1 cellular context compared by ENCODE assay signal in the genomic region with DNA sequence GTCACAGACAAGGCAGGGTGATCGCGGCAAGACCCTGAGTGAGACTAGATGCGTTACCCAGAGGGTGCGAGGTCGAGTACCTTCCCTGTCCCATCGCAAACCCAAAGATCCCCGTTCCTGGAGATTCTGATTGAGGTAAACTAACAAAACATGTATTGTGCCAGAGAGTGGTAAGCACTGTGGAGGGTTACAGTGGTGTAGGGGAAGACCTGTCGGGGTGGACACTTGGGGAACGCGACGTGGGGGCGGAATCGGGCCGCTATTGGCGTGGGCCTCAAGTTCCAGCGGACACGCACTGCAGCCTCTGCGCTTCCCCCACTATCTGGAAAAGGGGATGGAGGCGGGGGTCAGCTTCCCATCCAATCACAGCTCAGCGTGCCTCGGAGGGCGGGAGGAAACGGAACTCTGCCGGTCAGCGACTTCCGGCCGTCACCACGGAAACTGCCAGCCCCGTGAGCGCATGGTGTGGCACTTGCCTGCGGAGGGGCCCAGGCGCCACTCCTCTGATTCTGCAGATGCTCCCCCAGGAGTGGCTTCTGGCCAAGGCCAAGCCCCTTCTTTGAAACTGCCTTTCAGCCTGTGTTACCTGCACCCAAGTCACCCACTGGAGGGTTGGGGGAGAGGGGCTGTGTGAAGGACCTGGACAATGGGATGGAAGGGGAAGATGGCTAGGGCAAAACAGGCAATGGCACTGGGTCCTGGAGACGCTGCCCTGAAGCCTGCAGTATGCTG.
TF ChIP-seq lines count a peak whose summit lies in the region.

No MANE protein-coding gene starts in this region.

TF ChIP-seq in HepG2, 621 proteins besides CTCF, POLR2A, EP300 and RAD21 (continued from another document and continues in another):
- TF ChIP-seq, protein P1, sequence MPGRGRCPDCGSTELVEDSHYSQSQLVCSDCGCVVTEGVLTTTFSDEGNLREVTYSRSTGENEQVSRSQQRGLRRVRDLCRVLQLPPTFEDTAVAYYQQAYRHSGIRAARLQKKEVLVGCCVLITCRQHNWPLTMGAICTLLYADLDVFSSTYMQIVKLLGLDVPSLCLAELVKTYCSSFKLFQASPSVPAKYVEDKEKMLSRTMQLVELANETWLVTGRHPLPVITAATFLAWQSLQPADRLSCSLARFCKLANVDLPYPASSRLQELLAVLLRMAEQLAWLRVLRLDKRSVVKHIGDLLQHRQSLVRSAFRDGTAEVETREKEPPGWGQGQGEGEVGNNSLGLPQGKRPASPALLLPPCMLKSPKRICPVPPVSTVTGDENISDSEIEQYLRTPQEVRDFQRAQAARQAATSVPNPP (CRISPR knock-in tag; IDR thresholded peaks at IDR 0.05): peak; percentile 56; the same call in 1 of the 2 replicates
- TF ChIP-seq ZNF317 (CRISPR knock-in tag; IDR thresholded peaks at IDR 0.05) (peak; percentile 69; the same call in 1 of the 2 replicates), KAT2B (IDR thresholded peaks at IDR 0.05; ENCODE audit: borderline replicate concordance, low read depth, low read length) (no peak), BCL6 (CRISPR knock-in tag; IDR thresholded peaks at IDR 0.05) (no peak; the same call in 1 of the 2 replicates), FOXA3 (CRISPR knock-in tag; IDR thresholded peaks at IDR 0.05) (no peak), FLYWCH1 (CRISPR knock-in tag; IDR thresholded peaks at IDR 0.05) (0 out of 2 replicates have a peak, but pooled peaks have one; percentile 32), GABPA (IDR thresholded peaks at IDR 0.05; ENCODE audit: low read depth, low read length) (peak; percentile 98), GABPA (CRISPR knock-in tag; IDR thresholded peaks at IDR 0.05; ENCODE audit: low read depth) (peak; percentile 94), NFIC (IDR thresholded peaks at IDR 0.05; ENCODE audit: low read length) (peak; percentile 22; the same call in 1 of the 2 replicates), ZNF432 (CRISPR knock-in tag; IDR thresholded peaks at IDR 0.05; ENCODE audit: borderline replicate concordance) (no peak), SALL1 (CRISPR knock-in tag; IDR thresholded peaks at IDR 0.05) (peak; percentile 86), ZFX (CRISPR knock-in tag; IDR thresholded peaks at IDR 0.05; ENCODE audit: low read depth) (peak; percentile 89), NKX3-1 (CRISPR knock-in tag; IDR thresholded peaks at IDR 0.05) (no peak; the same call in 1 of the 2 replicates), ZNF83 (CRISPR knock-in tag; IDR thresholded peaks at IDR 0.05; ENCODE audit: borderline replicate concordance) (no peak), NR1H2 (CRISPR knock-in tag; IDR thresholded peaks at IDR 0.05; ENCODE audit: borderline replicate concordance, low read depth) (no peak), ZFAT (CRISPR knock-in tag; conservative IDR thresholded peaks at IDR 0.05) (no peak), ZNF598 (CRISPR knock-in tag; IDR thresholded peaks at IDR 0.05; ENCODE audit: borderline replicate concordance) (no peak; the same call in 1 of the 2 replicates), FOSL1 (CRISPR knock-in tag; IDR thresholded peaks at IDR 0.05; ENCODE audit: borderline replicate concordance) (no peak), RBAK (CRISPR knock-in tag; IDR thresholded peaks at IDR 0.05) (peak; percentile 65; the same call in 1 of the 2 replicates), MAF1 (CRISPR knock-in tag; IDR thresholded peaks at IDR 0.05; ENCODE audit: borderline replicate concordance) (no peak), CHCHD3 (CRISPR knock-in tag; IDR thresholded peaks at IDR 0.05) (no peak), SRY (CRISPR knock-in tag; IDR thresholded peaks at IDR 0.05) (peak; percentile 54), ZNF883 (CRISPR knock-in tag; IDR thresholded peaks at IDR 0.05; ENCODE audit: not compliant biosample characterization) (no peak), PPARG (CRISPR knock-in tag; conservative IDR thresholded peaks at IDR 0.05) (0 out of 2 replicates have a peak, but pooled peaks have one; percentile 34), SUZ12 (IDR thresholded peaks at IDR 0.05; ENCODE audit: low read depth, low read length) (no peak), ZNF775 (CRISPR knock-in tag; IDR thresholded peaks at IDR 0.05; ENCODE audit: borderline replicate concordance) (no peak), JUNB (CRISPR knock-in tag; IDR thresholded peaks at IDR 0.05; ENCODE audit: borderline replicate concordance) (no peak), HOXA9 (CRISPR knock-in tag; IDR thresholded peaks at IDR 0.05; ENCODE audit: borderline replicate concordance) (no peak), ARID2 (CRISPR knock-in tag; IDR thresholded peaks at IDR 0.05; ENCODE audit: borderline replicate concordance) (no peak), EEA1 (CRISPR knock-in tag; IDR thresholded peaks at IDR 0.05; ENCODE audit: borderline replicate concordance) (no peak), ZNF777 (CRISPR knock-in tag; IDR thresholded peaks at IDR 0.05) (no peak), ZNF510 (CRISPR knock-in tag; IDR thresholded peaks at IDR 0.05; ENCODE audit: low read depth) (peak; percentile 58; the same call in 1 of the 2 replicates), ZNF670 (CRISPR knock-in tag; IDR thresholded peaks at IDR 0.05; ENCODE audit: borderline replicate concordance) (peak; percentile 82), ZNF33A (CRISPR knock-in tag; IDR thresholded peaks at IDR 0.05; ENCODE audit: borderline replicate concordance) (no peak; the same call in 1 of the 2 replicates), ADNP (CRISPR knock-in tag; IDR thresholded peaks at IDR 0.05) (no peak), ZNF546 (CRISPR knock-in tag; conservative IDR thresholded peaks at IDR 0.05) (peak; percentile 6; the same call in 1 of the 2 replicates)
- TF ChIP-seq, protein P2, sequence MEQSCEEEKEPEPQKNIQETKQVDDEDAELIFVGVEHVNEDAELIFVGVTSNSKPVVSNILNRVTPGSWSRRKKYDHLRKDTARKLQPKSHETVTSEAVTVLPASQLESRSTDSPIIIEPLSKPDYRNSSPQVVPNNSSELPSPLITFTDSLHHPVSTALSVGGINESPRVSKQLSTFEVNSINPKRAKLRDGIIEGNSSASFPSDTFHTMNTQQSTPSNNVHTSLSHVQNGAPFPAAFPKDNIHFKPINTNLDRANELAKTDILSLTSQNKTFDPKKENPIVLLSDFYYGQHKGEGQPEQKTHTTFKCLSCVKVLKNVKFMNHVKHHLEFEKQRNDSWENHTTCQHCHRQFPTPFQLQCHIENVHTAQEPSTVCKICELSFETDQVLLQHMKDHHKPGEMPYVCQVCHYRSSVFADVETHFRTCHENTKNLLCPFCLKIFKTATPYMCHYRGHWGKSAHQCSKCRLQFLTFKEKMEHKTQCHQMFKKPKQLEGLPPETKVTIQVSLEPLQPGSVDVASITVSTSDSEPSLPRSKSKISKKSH (CRISPR knock-in tag; IDR thresholded peaks at IDR 0.05; ENCODE audit: borderline replicate concordance): peak; percentile 96
- TF ChIP-seq, protein P3, sequence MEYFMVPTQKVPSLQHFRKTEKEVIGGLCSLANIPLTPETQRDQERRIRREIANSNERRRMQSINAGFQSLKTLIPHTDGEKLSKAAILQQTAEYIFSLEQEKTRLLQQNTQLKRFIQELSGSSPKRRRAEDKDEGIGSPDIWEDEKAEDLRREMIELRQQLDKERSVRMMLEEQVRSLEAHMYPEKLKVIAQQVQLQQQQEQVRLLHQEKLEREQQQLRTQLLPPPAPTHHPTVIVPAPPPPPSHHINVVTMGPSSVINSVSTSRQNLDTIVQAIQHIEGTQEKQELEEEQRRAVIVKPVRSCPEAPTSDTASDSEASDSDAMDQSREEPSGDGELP (IDR thresholded peaks at IDR 0.05; ENCODE audit: borderline replicate concordance, low read depth): peak; percentile 15; the same call in 1 of the 2 replicates
- TF ChIP-seq, protein P4, sequence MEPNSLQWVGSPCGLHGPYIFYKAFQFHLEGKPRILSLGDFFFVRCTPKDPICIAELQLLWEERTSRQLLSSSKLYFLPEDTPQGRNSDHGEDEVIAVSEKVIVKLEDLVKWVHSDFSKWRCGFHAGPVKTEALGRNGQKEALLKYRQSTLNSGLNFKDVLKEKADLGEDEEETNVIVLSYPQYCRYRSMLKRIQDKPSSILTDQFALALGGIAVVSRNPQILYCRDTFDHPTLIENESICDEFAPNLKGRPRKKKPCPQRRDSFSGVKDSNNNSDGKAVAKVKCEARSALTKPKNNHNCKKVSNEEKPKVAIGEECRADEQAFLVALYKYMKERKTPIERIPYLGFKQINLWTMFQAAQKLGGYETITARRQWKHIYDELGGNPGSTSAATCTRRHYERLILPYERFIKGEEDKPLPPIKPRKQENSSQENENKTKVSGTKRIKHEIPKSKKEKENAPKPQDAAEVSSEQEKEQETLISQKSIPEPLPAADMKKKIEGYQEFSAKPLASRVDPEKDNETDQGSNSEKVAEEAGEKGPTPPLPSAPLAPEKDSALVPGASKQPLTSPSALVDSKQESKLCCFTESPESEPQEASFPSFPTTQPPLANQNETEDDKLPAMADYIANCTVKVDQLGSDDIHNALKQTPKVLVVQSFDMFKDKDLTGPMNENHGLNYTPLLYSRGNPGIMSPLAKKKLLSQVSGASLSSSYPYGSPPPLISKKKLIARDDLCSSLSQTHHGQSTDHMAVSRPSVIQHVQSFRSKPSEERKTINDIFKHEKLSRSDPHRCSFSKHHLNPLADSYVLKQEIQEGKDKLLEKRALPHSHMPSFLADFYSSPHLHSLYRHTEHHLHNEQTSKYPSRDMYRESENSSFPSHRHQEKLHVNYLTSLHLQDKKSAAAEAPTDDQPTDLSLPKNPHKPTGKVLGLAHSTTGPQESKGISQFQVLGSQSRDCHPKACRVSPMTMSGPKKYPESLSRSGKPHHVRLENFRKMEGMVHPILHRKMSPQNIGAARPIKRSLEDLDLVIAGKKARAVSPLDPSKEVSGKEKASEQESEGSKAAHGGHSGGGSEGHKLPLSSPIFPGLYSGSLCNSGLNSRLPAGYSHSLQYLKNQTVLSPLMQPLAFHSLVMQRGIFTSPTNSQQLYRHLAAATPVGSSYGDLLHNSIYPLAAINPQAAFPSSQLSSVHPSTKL (CRISPR knock-in tag; IDR thresholded peaks at IDR 0.05): peak; percentile 49
- TF ChIP-seq, protein P5, sequence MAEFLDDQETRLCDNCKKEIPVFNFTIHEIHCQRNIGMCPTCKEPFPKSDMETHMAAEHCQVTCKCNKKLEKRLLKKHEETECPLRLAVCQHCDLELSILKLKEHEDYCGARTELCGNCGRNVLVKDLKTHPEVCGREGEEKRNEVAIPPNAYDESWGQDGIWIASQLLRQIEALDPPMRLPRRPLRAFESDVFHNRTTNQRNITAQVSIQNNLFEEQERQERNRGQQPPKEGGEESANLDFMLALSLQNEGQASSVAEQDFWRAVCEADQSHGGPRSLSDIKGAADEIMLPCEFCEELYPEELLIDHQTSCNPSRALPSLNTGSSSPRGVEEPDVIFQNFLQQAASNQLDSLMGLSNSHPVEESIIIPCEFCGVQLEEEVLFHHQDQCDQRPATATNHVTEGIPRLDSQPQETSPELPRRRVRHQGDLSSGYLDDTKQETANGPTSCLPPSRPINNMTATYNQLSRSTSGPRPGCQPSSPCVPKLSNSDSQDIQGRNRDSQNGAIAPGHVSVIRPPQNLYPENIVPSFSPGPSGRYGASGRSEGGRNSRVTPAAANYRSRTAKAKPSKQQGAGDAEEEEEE (CRISPR knock-in tag; IDR thresholded peaks at IDR 0.05; ENCODE audit: borderline replicate concordance): no peak
- TF ChIP-seq, protein P6, sequence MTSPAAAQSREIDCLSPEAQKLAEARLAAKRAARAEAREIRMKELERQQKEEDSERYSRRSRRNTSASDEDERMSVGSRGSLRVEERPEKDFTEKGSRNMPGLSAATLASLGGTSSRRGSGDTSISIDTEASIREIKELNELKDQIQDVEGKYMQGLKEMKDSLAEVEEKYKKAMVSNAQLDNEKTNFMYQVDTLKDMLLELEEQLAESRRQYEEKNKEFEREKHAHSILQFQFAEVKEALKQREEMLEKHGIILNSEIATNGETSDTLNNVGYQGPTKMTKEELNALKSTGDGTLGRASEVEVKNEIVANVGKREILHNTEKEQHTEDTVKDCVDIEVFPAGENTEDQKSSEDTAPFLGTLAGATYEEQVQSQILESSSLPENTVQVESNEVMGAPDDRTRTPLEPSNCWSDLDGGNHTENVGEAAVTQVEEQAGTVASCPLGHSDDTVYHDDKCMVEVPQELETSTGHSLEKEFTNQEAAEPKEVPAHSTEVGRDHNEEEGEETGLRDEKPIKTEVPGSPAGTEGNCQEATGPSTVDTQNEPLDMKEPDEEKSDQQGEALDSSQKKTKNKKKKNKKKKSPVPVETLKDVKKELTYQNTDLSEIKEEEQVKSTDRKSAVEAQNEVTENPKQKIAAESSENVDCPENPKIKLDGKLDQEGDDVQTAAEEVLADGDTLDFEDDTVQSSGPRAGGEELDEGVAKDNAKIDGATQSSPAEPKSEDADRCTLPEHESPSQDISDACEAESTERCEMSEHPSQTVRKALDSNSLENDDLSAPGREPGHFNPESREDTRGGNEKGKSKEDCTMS (CRISPR knock-in tag; conservative IDR thresholded peaks at IDR 0.05): no peak
- TF ChIP-seq, protein P7, sequence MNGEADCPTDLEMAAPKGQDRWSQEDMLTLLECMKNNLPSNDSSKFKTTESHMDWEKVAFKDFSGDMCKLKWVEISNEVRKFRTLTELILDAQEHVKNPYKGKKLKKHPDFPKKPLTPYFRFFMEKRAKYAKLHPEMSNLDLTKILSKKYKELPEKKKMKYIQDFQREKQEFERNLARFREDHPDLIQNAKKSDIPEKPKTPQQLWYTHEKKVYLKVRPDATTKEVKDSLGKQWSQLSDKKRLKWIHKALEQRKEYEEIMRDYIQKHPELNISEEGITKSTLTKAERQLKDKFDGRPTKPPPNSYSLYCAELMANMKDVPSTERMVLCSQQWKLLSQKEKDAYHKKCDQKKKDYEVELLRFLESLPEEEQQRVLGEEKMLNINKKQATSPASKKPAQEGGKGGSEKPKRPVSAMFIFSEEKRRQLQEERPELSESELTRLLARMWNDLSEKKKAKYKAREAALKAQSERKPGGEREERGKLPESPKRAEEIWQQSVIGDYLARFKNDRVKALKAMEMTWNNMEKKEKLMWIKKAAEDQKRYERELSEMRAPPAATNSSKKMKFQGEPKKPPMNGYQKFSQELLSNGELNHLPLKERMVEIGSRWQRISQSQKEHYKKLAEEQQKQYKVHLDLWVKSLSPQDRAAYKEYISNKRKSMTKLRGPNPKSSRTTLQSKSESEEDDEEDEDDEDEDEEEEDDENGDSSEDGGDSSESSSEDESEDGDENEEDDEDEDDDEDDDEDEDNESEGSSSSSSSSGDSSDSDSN (CRISPR knock-in tag; IDR thresholded peaks at IDR 0.05): peak; percentile 54; the same call in 1 of the 2 replicates
- TF ChIP-seq, protein P8, sequence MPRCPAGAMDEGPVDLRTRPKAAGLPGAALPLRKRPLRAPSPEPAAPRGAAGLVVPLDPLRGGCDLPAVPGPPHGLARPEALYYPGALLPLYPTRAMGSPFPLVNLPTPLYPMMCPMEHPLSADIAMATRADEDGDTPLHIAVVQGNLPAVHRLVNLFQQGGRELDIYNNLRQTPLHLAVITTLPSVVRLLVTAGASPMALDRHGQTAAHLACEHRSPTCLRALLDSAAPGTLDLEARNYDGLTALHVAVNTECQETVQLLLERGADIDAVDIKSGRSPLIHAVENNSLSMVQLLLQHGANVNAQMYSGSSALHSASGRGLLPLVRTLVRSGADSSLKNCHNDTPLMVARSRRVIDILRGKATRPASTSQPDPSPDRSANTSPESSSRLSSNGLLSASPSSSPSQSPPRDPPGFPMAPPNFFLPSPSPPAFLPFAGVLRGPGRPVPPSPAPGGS (CRISPR knock-in tag; IDR thresholded peaks at IDR 0.05): no peak; the same call in 1 of the 2 replicates
- TF ChIP-seq, protein P9, sequence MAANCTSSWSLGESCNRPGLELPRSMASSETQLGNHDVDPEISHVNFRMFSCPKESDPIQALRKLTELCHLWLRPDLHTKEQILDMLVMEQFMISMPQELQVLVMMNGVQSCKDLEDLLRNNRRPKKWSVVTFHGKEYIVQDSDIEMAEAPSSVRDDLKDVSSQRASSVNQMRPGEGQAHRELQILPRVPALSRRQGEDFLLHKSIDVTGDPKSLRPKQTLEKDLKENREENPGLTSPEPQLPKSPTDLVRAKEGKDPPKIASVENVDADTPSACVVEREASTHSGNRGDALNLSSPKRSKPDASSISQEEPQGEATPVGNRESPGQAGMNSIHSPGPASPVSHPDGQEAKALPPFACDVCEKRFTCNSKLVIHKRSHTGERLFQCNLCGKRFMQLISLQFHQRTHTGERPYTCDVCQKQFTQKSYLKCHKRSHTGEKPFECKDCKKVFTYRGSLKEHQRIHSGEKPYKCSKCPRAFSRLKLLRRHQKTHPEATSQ (CRISPR knock-in tag; IDR thresholded peaks at IDR 0.05; ENCODE audit: borderline replicate concordance): no peak
